1 cellular context compared by ENCODE assay signal in the genomic region with DNA sequence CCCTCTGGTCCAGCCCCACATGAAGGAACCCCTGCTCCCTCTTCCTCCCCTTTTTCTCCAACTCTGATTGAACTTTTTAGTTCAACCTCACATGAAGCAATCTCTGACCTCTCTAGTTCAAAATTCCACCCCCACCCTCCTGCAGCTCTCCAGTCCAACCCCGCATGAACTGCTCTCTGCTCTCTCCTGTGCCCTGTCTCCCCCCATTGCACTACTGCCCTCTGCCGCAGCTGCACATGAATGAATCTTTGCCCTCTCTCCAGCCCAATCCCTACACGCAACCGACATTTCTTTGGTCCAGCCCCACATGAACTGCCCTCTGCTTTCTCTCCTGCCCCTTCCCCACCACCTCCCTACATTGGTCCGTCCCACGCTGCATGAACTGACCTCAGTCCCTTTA.
TF ChIP-seq lines count a peak whose summit lies in the region.

No MANE protein-coding gene starts in this region.

TF ChIP-seq in WTC11, 78 proteins besides CTCF, POLR2A, EP300 and RAD21 (continued from another document):
- TF ChIP-seq, protein P1, sequence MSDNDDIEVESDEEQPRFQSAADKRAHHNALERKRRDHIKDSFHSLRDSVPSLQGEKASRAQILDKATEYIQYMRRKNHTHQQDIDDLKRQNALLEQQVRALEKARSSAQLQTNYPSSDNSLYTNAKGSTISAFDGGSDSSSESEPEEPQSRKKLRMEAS (CRISPR knock-in tag; IDR thresholded peaks at IDR 0.05) = no peak
- TF ChIP-seq ZNF219 (CRISPR knock-in tag; IDR thresholded peaks at IDR 0.05; ENCODE audit: borderline replicate concordance) (no peak), RELA (CRISPR knock-in tag; IDR thresholded peaks at IDR 0.05; ENCODE audit: borderline replicate concordance) (no peak), TCF7 (CRISPR knock-in tag; IDR thresholded peaks at IDR 0.05; ENCODE audit: low read depth) (no peak), NR2C2 (CRISPR knock-in tag; IDR thresholded peaks at IDR 0.05) (no peak)
- TF ChIP-seq, protein P2, sequence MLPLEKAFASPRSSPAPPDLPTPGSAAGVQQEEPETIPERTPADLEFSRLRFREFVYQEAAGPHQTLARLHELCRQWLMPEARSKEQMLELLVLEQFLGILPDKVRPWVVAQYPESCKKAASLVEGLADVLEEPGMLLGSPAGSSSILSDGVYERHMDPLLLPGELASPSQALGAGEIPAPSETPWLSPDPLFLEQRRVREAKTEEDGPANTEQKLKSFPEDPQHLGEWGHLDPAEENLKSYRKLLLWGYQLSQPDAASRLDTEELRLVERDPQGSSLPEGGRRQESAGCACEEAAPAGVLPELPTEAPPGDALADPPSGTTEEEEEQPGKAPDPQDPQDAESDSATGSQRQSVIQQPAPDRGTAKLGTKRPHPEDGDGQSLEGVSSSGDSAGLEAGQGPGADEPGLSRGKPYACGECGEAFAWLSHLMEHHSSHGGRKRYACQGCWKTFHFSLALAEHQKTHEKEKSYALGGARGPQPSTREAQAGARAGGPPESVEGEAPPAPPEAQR (CRISPR knock-in tag; IDR thresholded peaks at IDR 0.05) = no peak
- TF ChIP-seq, protein P3, sequence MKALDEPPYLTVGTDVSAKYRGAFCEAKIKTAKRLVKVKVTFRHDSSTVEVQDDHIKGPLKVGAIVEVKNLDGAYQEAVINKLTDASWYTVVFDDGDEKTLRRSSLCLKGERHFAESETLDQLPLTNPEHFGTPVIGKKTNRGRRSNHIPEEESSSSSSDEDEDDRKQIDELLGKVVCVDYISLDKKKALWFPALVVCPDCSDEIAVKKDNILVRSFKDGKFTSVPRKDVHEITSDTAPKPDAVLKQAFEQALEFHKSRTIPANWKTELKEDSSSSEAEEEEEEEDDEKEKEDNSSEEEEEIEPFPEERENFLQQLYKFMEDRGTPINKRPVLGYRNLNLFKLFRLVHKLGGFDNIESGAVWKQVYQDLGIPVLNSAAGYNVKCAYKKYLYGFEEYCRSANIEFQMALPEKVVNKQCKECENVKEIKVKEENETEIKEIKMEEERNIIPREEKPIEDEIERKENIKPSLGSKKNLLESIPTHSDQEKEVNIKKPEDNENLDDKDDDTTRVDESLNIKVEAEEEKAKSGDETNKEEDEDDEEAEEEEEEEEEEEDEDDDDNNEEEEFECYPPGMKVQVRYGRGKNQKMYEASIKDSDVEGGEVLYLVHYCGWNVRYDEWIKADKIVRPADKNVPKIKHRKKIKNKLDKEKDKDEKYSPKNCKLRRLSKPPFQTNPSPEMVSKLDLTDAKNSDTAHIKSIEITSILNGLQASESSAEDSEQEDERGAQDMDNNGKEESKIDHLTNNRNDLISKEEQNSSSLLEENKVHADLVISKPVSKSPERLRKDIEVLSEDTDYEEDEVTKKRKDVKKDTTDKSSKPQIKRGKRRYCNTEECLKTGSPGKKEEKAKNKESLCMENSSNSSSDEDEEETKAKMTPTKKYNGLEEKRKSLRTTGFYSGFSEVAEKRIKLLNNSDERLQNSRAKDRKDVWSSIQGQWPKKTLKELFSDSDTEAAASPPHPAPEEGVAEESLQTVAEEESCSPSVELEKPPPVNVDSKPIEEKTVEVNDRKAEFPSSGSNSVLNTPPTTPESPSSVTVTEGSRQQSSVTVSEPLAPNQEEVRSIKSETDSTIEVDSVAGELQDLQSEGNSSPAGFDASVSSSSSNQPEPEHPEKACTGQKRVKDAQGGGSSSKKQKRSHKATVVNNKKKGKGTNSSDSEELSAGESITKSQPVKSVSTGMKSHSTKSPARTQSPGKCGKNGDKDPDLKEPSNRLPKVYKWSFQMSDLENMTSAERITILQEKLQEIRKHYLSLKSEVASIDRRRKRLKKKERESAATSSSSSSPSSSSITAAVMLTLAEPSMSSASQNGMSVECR (CRISPR knock-in tag; IDR thresholded peaks at IDR 0.05; ENCODE audit: borderline replicate concordance) = no peak
